Comparison of ENCODE assay signal across 1 cellular context in the genomic region with DNA sequence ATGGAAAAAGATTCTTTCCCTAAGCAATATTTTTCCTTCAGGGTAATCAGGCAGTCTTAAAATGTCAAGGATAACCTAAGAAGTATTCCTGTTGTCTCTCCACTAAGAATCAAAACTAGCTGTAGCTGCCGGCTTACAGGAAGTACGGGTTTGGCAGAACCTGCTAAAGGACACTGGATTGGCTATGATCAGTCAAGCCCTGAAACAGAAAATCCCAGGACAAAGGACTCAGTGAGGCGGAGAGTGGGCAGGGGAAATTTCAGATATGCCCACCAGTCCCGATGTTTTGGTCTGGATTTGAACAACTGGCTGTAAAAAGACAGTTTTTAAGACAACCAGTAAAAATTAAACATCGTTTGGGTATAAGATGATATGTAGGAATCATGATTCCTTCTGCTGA.
TF ChIP-seq lines count a peak whose summit lies in the region.

No MANE protein-coding gene starts in this region.

TF ChIP-seq in GM23338, 12 proteins besides CTCF, POLR2A, EP300 and RAD21 (continued from another document):
- TF ChIP-seq, protein P1, sequence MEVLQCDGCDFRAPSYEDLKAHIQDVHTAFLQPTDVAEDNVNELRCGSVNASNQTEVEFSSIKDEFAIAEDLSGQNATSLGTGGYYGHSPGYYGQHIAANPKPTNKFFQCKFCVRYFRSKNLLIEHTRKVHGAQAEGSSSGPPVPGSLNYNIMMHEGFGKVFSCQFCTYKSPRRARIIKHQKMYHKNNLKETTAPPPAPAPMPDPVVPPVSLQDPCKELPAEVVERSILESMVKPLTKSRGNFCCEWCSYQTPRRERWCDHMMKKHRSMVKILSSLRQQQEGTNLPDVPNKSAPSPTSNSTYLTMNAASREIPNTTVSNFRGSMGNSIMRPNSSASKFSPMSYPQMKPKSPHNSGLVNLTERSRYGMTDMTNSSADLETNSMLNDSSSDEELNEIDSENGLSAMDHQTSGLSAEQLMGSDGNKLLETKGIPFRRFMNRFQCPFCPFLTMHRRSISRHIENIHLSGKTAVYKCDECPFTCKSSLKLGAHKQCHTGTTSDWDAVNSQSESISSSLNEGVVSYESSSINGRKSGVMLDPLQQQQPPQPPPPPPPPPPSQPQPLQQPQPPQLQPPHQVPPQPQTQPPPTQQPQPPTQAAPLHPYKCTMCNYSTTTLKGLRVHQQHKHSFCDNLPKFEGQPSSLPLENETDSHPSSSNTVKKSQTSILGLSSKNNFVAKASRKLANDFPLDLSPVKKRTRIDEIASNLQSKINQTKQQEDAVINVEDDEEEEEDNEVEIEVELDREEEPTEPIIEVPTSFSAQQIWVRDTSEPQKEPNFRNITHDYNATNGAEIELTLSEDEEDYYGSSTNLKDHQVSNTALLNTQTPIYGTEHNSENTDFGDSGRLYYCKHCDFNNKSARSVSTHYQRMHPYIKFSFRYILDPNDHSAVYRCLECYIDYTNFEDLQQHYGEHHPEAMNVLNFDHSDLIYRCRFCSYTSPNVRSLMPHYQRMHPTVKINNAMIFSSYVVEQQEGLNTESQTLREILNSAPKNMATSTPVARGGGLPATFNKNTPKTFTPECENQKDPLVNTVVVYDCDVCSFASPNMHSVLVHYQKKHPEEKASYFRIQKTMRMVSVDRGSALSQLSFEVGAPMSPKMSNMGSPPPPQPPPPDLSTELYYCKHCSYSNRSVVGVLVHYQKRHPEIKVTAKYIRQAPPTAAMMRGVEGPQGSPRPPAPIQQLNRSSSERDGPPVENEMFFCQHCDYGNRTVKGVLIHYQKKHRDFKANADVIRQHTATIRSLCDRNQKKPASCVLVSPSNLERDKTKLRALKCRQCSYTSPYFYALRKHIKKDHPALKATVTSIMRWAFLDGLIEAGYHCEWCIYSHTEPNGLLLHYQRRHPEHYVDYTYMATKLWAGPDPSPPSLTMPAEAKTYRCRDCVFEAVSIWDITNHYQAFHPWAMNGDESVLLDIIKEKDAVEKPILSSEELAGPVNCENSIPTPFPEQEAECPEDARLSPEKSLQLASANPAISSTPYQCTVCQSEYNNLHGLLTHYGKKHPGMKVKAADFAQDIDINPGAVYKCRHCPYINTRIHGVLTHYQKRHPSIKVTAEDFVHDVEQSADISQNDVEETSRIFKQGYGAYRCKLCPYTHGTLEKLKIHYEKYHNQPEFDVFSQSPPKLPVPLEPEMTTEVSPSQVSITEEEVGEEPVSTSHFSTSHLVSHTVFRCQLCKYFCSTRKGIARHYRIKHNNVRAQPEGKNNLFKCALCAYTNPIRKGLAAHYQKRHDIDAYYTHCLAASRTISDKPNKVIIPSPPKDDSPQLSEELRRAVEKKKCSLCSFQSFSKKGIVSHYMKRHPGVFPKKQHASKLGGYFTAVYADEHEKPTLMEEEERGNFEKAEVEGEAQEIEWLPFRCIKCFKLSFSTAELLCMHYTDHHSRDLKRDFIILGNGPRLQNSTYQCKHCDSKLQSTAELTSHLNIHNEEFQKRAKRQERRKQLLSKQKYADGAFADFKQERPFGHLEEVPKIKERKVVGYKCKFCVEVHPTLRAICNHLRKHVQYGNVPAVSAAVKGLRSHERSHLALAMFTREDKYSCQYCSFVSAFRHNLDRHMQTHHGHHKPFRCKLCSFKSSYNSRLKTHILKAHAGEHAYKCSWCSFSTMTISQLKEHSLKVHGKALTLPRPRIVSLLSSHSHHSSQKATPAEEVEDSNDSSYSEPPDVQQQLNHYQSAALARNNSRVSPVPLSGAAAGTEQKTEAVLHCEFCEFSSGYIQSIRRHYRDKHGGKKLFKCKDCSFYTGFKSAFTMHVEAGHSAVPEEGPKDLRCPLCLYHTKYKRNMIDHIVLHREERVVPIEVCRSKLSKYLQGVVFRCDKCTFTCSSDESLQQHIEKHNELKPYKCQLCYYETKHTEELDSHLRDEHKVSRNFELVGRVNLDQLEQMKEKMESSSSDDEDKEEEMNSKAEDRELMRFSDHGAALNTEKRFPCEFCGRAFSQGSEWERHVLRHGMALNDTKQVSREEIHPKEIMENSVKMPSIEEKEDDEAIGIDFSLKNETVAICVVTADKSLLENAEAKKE (CRISPR knock-in tag; IDR thresholded peaks at IDR 0.05) = no peak
- TF ChIP-seq NANOG (IDR thresholded peaks at IDR 0.05; ENCODE audit: borderline replicate concordance) (no peak), ZNF331 (CRISPR knock-in tag; IDR thresholded peaks at IDR 0.05; ENCODE audit: low read depth) (no peak), EZH2phosphoT487 (IDR thresholded peaks at IDR 0.05; ENCODE audit: unreplicated experiment) (no peak), EZH2 (IDR thresholded peaks at IDR 0.05; ENCODE audit: low read depth, unreplicated experiment) (no peak)
- TF ChIP-seq, protein P2, sequence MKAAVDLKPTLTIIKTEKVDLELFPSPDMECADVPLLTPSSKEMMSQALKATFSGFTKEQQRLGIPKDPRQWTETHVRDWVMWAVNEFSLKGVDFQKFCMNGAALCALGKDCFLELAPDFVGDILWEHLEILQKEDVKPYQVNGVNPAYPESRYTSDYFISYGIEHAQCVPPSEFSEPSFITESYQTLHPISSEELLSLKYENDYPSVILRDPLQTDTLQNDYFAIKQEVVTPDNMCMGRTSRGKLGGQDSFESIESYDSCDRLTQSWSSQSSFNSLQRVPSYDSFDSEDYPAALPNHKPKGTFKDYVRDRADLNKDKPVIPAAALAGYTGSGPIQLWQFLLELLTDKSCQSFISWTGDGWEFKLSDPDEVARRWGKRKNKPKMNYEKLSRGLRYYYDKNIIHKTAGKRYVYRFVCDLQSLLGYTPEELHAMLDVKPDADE (IDR thresholded peaks at IDR 0.05) = no peak
